ENCODE assay signal across 1 cellular context in the genomic region with DNA sequence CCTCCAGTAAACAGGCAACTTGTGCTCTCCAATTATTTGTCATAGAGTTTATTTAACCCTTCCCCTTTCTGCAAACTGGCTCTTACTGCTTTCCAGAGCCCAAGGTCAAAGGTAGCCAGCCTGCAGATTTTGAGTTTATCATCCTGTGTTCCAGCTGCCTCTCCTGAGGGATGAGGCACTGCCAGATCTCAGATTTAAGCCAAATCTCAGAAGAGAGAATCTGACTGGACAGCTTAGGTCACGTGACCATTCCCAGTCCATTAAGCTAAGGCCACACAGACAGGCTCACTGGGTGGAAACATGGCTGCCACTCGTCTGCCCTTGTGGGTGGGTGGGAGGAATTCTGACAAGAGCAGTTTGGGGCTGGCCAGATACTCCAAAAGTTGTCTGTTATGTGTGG.
TF ChIP-seq lines count a peak whose summit lies in the region.

No MANE protein-coding gene starts in this region.

TF ChIP-seq in liver, 16 proteins besides CTCF, POLR2A, EP300 and RAD21 (continued from another document):
- TF ChIP-seq, protein P1, sequence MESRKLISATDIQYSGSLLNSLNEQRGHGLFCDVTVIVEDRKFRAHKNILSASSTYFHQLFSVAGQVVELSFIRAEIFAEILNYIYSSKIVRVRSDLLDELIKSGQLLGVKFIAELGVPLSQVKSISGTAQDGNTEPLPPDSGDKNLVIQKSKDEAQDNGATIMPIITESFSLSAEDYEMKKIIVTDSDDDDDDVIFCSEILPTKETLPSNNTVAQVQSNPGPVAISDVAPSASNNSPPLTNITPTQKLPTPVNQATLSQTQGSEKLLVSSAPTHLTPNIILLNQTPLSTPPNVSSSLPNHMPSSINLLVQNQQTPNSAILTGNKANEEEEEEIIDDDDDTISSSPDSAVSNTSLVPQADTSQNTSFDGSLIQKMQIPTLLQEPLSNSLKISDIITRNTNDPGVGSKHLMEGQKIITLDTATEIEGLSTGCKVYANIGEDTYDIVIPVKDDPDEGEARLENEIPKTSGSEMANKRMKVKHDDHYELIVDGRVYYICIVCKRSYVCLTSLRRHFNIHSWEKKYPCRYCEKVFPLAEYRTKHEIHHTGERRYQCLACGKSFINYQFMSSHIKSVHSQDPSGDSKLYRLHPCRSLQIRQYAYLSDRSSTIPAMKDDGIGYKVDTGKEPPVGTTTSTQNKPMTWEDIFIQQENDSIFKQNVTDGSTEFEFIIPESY (IDR thresholded peaks at IDR 0.05), result peak; percentile 44
- TF ChIP-seq, protein P2, sequence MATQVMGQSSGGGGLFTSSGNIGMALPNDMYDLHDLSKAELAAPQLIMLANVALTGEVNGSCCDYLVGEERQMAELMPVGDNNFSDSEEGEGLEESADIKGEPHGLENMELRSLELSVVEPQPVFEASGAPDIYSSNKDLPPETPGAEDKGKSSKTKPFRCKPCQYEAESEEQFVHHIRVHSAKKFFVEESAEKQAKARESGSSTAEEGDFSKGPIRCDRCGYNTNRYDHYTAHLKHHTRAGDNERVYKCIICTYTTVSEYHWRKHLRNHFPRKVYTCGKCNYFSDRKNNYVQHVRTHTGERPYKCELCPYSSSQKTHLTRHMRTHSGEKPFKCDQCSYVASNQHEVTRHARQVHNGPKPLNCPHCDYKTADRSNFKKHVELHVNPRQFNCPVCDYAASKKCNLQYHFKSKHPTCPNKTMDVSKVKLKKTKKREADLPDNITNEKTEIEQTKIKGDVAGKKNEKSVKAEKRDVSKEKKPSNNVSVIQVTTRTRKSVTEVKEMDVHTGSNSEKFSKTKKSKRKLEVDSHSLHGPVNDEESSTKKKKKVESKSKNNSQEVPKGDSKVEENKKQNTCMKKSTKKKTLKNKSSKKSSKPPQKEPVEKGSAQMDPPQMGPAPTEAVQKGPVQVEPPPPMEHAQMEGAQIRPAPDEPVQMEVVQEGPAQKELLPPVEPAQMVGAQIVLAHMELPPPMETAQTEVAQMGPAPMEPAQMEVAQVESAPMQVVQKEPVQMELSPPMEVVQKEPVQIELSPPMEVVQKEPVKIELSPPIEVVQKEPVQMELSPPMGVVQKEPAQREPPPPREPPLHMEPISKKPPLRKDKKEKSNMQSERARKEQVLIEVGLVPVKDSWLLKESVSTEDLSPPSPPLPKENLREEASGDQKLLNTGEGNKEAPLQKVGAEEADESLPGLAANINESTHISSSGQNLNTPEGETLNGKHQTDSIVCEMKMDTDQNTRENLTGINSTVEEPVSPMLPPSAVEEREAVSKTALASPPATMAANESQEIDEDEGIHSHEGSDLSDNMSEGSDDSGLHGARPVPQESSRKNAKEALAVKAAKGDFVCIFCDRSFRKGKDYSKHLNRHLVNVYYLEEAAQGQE (IDR thresholded peaks at IDR 0.05), result peak; percentile 11
- no peak for TF ChIP-seq HNF4G (IDR thresholded peaks at IDR 0.05)
